ENCODE assay signal across 14 cellular contexts in the genomic region with DNA sequence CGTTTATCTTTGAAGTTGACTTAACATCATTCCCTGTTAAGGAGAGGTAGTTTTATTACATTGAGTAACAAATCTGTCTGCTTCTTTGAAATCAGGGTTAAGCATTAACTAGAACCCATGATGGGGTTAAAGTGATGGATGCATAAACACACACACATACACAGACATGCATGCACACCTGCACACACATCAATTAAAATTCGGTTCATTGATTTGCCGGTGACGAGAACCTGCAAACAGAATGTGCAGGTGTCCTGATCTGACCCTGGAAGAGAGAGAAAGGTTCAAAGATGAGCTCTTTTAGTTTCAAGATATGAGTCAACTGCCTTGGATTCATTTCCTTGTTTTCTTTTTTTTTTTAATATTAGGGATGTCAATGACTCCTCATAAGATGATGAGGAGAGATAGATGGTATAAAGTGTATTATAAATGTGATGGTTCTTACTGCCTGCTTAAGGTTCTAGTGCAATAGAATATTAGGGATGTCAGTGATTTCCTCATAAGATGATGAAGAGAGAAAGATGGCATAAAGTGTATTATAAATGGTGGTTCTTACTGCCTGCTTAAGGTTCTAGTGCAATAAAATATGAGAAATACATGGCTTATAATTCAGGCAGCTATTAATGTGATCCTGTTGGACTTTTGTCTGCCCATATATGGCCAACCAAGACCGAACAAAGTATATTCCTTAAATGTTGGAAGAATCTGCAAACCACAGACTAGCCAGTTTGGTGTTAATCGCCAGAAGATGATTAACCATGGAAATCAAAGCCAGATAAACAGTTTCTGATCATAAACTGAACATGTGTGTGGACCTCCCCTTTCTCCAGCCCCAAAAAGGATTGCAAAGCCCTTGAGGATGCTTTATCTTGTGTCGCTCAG. TPM values are rescaled to one million over a fixed set of nuclear protein-coding genes. Genes with fewer than 3 reads are reported as not detected.
DNase-seq lines count a peak whose midpoint lies in the region; ATAC-seq, FAIRE-seq and TF ChIP-seq lines count a peak whose summit lies in the region.
"Had no signal": no experiment of that assay in that cellular context is flagged by ENCODE, and none has a peak within 500 bp of the region (broad histone marks: within the 10 kb centered on the region; RNA-seq: fewer than 3 reads in every experiment).

No MANE protein-coding gene starts in this region.

- TF ChIP-seq CTCF in MCF 10A (IDR thresholded peaks at IDR 0.05; ENCODE audit: unreplicated experiment), result no peak
- no peak for TF ChIP-seq CTCF in breast epithelium (IDR thresholded peaks at IDR 0.05)
- no peak for TF ChIP-seq CTCF in HepG2 (CRISPR knock-in tag; IDR thresholded peaks at IDR 0.05)

- H3K4me1 ChIP-seq in breast epithelium (no peaks in the 10 kb centered on the region), HepG2 (ENCODE audit: insufficient read depth, low read length) (peaks cover 38% of the 10 kb centered on the region), Karpas-422 (ENCODE audit: low read length) (no peaks in the 10 kb centered on the region)

- H3K4me3 Mint-ChIP-seq in MCF 10A (ENCODE audit: unreplicated experiment), result peak overlapping the region; percentile 49
- no peak overlapping the region for H3K4me3 Mint-ChIP-seq in activated CD4-positive, alpha-beta T cell treated with anti-CD3 and anti-CD28 coated beads, Interleukin-2, amount 10 ng/mL, durations not matched to agents 24 days and 14 days
- H3K4me3 Mint-ChIP-seq: CD8-positive, alpha-beta T cell had no signal

- H2AFZ ChIP-seq in HepG2 (ENCODE audit: low read length) (no peak overlapping the region), Karpas-422 (ENCODE audit: low read length) (no peak overlapping the region)

- 54% methylated on average over 7 of the region's 7 CpGs for WGBS in HepG2 (ENCODE audit: low lambda C conversion rate)

- H3K79me2 ChIP-seq in HepG2 (ENCODE audit: insufficient read depth, low read length), result no peaks in the 10 kb centered on the region
- no peaks in the 10 kb centered on the region for H3K79me2 ChIP-seq in Karpas-422 (ENCODE audit: low read length)

- no peaks in the 10 kb centered on the region for H3K27me3 ChIP-seq in breast epithelium
- no peaks in the 10 kb centered on the region for H3K27me3 ChIP-seq in HepG2 (ENCODE audit: control insufficient read depth in 1 of 2, insufficient read depth in 2 of 2, low read length in 2 of 2)
- no peaks in the 10 kb centered on the region for H3K27me3 ChIP-seq in Karpas-422 (ENCODE audit: low read length)
- H3K27me3 ChIP-seq: stomach had no signal

- H3K9me3 ChIP-seq in breast epithelium (no peaks in the 10 kb centered on the region), HepG2 (ENCODE audit: low read length) (no peaks in the 10 kb centered on the region), Karpas-422 (ENCODE audit: low read length) (no peaks in the 10 kb centered on the region)
- H3K9me3 ChIP-seq: stomach had no signal

- peaks cover 22% of the 10 kb centered on the region for H3K4me1 Mint-ChIP-seq in MCF 10A (ENCODE audit: insufficient read depth, unreplicated experiment)
- no peaks in the 10 kb centered on the region for H3K4me1 Mint-ChIP-seq in activated CD4-positive, alpha-beta T cell treated with anti-CD3 and anti-CD28 coated beads, Interleukin-2, amount 10 ng/mL, durations not matched to agents 24 days and 14 days

- TF ChIP-seq RAD21 in HepG2 (CRISPR knock-in tag; IDR thresholded peaks at IDR 0.05), result no peak

- no peak for ATAC-seq in HepG2
- ATAC-seq in HG02973 (IDR thresholded peaks at IDR 0.05; ENCODE audit: unreplicated experiment), result no peak
- ATAC-seq: CD8-positive, alpha-beta T cell had no signal

- intact Hi-C loops in MCF 10A (cut with micrococcal nuclease), result loop anchor here (1.0 kb wide), 1 partner anchor 30 kb away; no protein-coding TSS in a partner anchor
- intact Hi-C loops in breast epithelium (cut with DNase I; ENCODE audit: low total_unique reads), result no loop called here
- intact Hi-C loops in HepG2 (cut with micrococcal nuclease; ENCODE audit: unreplicated experiment), result no loop called here
- intact Hi-C loops in activated CD4-positive, alpha-beta T cell treated with anti-CD3 and anti-CD28 coated beads, Interleukin-2, amount 10 ng/mL, durations not matched to agents 24 days and 14 days (cut with micrococcal nuclease), result no loop called here

- TF ChIP-seq EP300 in HepG2 (IDR thresholded peaks at IDR 0.05; ENCODE audit: low read depth in 2 of 2, low read length in 2 of 2), result no peak
- no peak for TF ChIP-seq EP300 in HepG2 (CRISPR knock-in tag; IDR thresholded peaks at IDR 0.05; ENCODE audit: borderline replicate concordance)

- H3K36me3 ChIP-seq in breast epithelium (no peaks in the 10 kb centered on the region), HepG2 (replicated peaks in 1 of 2; ENCODE audit: control insufficient read depth in 1 of 2, insufficient read depth in 2 of 2, low read length in 2 of 2) (no peaks in the 10 kb centered on the region), Karpas-422 (ENCODE audit: insufficient read depth, low read length) (no peaks in the 10 kb centered on the region)
- H3K36me3 ChIP-seq: stomach had no signal

- H3K9me2 ChIP-seq in Karpas-422 (replicated peaks; ENCODE audit: insufficient read depth, low read length), result no peaks in the 10 kb centered on the region

- no peak overlapping the region for H3K27ac Mint-ChIP-seq in MCF 10A (ENCODE audit: low read depth, unreplicated experiment)
- H3K27ac Mint-ChIP-seq in activated CD4-positive, alpha-beta T cell treated with anti-CD3 and anti-CD28 coated beads, Interleukin-2, amount 10 ng/mL, durations not matched to agents 24 days and 14 days, result no peak overlapping the region
- H3K27ac Mint-ChIP-seq: CD8-positive, alpha-beta T cell had no signal

- H3K4me2 ChIP-seq in HepG2 (ENCODE audit: low read depth, low read length) (no peak overlapping the region), Karpas-422 (ENCODE audit: low read depth, low read length, poor library complexity, severe bottlenecking) (no peak overlapping the region)

- TF ChIP-seq POLR2A in breast epithelium (IDR thresholded peaks at IDR 0.05), result no peak
- no peak for TF ChIP-seq POLR2A in HepG2 (IDR thresholded peaks at IDR 0.05; ENCODE audit: insufficient read depth in 1 of 2, low read depth in 2 of 2, low read length in 2 of 2)

- no TSS peak for BruUV-seq in MCF 10A (replicated peaks; lab: Mats Ljungman, UMichigan)
- BruUV-seq in HepG2 (replicated peaks; lab: Mats Ljungman, UMichigan), result no TSS peak

- POLR2A ChIA-PET in MCF 10A (lab: Yijun Ruan, JAX) (no interaction called here), HepG2 (lab: Yijun Ruan, JAX) (no interaction called here)

- CTCF ChIA-PET in MCF 10A (lab: Yijun Ruan, JAX) (no interaction called here), HepG2 (lab: Yijun Ruan, JAX; ENCODE audit: low intra/inter-chr PET ratio, low total read pairs) (no interaction called here)

- H3K9ac ChIP-seq in HepG2 (ENCODE audit: insufficient read depth, low read depth, low read length) (no peak overlapping the region), Karpas-422 (ENCODE audit: low read length) (no peak overlapping the region)

- H4K20me1 ChIP-seq in HepG2 (ENCODE audit: insufficient read depth, low read length) (no peaks in the 10 kb centered on the region), Karpas-422 (ENCODE audit: insufficient read depth, low read depth, low read length) (no peaks in the 10 kb centered on the region)

- H3K36me3 Mint-ChIP-seq in MCF 10A (ENCODE audit: insufficient read depth, unreplicated experiment), result peaks cover 7% of the 10 kb centered on the region
- H3K36me3 Mint-ChIP-seq in activated CD4-positive, alpha-beta T cell treated with anti-CD3 and anti-CD28 coated beads, Interleukin-2, amount 10 ng/mL, durations not matched to agents 24 days and 14 days (ENCODE audit: low read depth), result no peaks in the 10 kb centered on the region
- H3K36me3 Mint-ChIP-seq: CD8-positive, alpha-beta T cell had no signal

- in situ Hi-C loops in HepG2 (cut with HindIII; ENCODE audit: extremely low pct_ligation_motif_present, low pct_unique_long_range_greater_than_20kb), result no loop called here

- H3K27ac ChIP-seq in breast epithelium, result no peak overlapping the region
- H3K27ac ChIP-seq in epithelial cell of prostate, result peak overlapping the region; percentile 14
- H3K27ac ChIP-seq in HepG2 (ENCODE audit: extremely low read length, insufficient read depth, low read length), result no peak overlapping the region
- H3K27ac ChIP-seq in Karpas-422 (ENCODE audit: low read length), result no peak overlapping the region

- no peak overlapping the region for H3K4me3 ChIP-seq in breast epithelium
- H3K4me3 ChIP-seq in HepG2 (replicated peaks in 1 of 3; ENCODE audit: insufficient read depth in 1 of 3, low read depth in 2 of 3, low read length in 3 of 3), result no peak overlapping the region
- no peak overlapping the region for H3K4me3 ChIP-seq in Karpas-422 (ENCODE audit: low read length)
- H3K4me3 ChIP-seq: stomach had no signal

- no peaks in the 10 kb centered on the region for H3K9me3 Mint-ChIP-seq in MCF 10A (ENCODE audit: unreplicated experiment)
- H3K9me3 Mint-ChIP-seq in activated CD4-positive, alpha-beta T cell treated with anti-CD3 and anti-CD28 coated beads, Interleukin-2, amount 10 ng/mL, durations not matched to agents 24 days and 14 days, result peaks cover 17% of the 10 kb centered on the region
- H3K9me3 Mint-ChIP-seq: CD8-positive, alpha-beta T cell had no signal

- no peak for FAIRE-seq in HepG2 (lab: Jason Lieb, UNC)

- no peaks in the 10 kb centered on the region for H3K27me3 Mint-ChIP-seq in MCF 10A (ENCODE audit: insufficient read depth, unreplicated experiment)
- H3K27me3 Mint-ChIP-seq in activated CD4-positive, alpha-beta T cell treated with anti-CD3 and anti-CD28 coated beads, Interleukin-2, amount 10 ng/mL, durations not matched to agents 24 days and 14 days, result peaks cover 11% of the 10 kb centered on the region

- no peak for DNase-seq in MCF 10A (ENCODE audit: unreplicated experiment)
- no peak for DNase-seq in breast epithelium (ENCODE audit: low spot score in 2 of 2)
- no peak for DNase-seq in epithelial cell of prostate (ENCODE audit: low read depth, low spot score)
- DNase-seq in HepG2 (ENCODE audit: low spot score), result no peak
- DNase-seq in OCI-M2 (lab: John Stamatoyannopoulos, UW; ENCODE audit: unreplicated experiment), result no peak
- DNase-seq in activated CD4-positive, alpha-beta T cell treated with anti-CD3 and anti-CD28 coated beads, Interleukin-2, amount 10 ng/mL, durations not matched to agents 24 days and 14 days, result no peak
- no peak for DNase-seq in Karpas-422
- DNase-seq: CD8-positive, alpha-beta T cell; effector CD4-positive, alpha-beta T cell; GF-D8; Kasumi-1; NCI-H187 had no signal

RNA-seq across cellular contexts. Expression of a gene that starts 14.1 kb away (rescaled TPM):
- 173 and 176 TPM in 2 replicates for total RNA-seq in MCF 10A (2022)
- total RNA-seq in breast epithelium, result 100 to 1,000 TPM in 2 of 3 donors, 10 to 100 TPM in 1; 96.3 to 536 (median 142) TPM
- total RNA-seq in HepG2 (2016; rRNA removed; fragmentation: Illumina TruSeq; extraction: Trizol), result 57.9 and 111 TPM in 2 replicates
- 64.5 and 76.9 TPM in 2 replicates for total RNA-seq in HepG2 (2016; cell fraction: cytosol; rRNA removed; fragmentation: Illumina TruSeq; extraction: Trizol; ENCODE audit: low read depth)
- 52.0 and 103 TPM in 2 replicates for total RNA-seq in HepG2 (2016; cell fraction: insoluble cytoplasmic fraction; rRNA removed; fragmentation: Illumina TruSeq; extraction: Trizol)
- total RNA-seq in HepG2 (2016; cell fraction: membrane; rRNA removed; fragmentation: Illumina TruSeq; extraction: Trizol), result 78.1 and 98.3 TPM in 2 replicates
- total RNA-seq in HepG2 (2016; cell fraction: nucleus; rRNA removed; fragmentation: Illumina TruSeq; extraction: Trizol), result 96.6 and 113 TPM in 2 replicates
- 77.7 and 78.8 TPM in 2 replicates for polyA plus RNA-seq in HepG2 (2011; rRNA removed)
- polyA plus RNA-seq in HepG2 (2011; cell fraction: cytosol; rRNA removed), result 125 and 154 TPM in 2 replicates
- 95.3 and 97.6 TPM in 2 replicates for polyA plus RNA-seq in HepG2 (2011; cell fraction: nucleus; rRNA removed)
- 165 and 308 TPM in 2 replicates for polyA plus RNA-seq in HepG2 (2012)
- polyA plus RNA-seq in HepG2 (2016; cell fraction: cytosol; fragmentation: Illumina TruSeq; extraction: Trizol; ENCODE audit: low read depth), result 210 and 248 TPM in 2 replicates
- 125 and 147 TPM in 2 replicates for polyA plus RNA-seq in HepG2 (2016; cell fraction: insoluble cytoplasmic fraction; fragmentation: Illumina TruSeq; extraction: Trizol; ENCODE audit: low read depth)
- 191 and 218 TPM in 2 replicates for polyA plus RNA-seq in HepG2 (2016; cell fraction: membrane; fragmentation: Illumina TruSeq; extraction: Trizol; ENCODE audit: low read depth)
- polyA plus RNA-seq in HepG2 (2016; cell fraction: nucleus; fragmentation: Illumina TruSeq; extraction: Trizol; ENCODE audit: insufficient read depth, low read depth), result 304 and 330 TPM in 2 replicates
- polyA minus RNA-seq in HepG2 (2011; rRNA and poly(A)+ RNA removed; ENCODE audit: low replicate concordance), result 27.9 and 30.5 TPM in 2 replicates
- 59.3 and 60.8 TPM in 2 replicates for polyA minus RNA-seq in HepG2 (2011; cell fraction: cytosol; rRNA and poly(A)+ RNA removed)
- 32.6 TPM in 2 replicates for polyA minus RNA-seq in HepG2 (2011; cell fraction: nucleus; rRNA and poly(A)+ RNA removed)
- total RNA-seq in activated CD4-positive, alpha-beta T cell treated with anti-CD3 and anti-CD28 coated beads, Interleukin-2, amount 10 ng/mL, durations not matched to agents 24 days and 14 days, result 361 and 371 TPM in 2 replicates
- total RNA-seq in Karpas-422 (2014; rRNA removed; shearing (Covaris generic); ENCODE audit: low replicate concordance), result 24.9 and 51.3 TPM in 2 replicates
